ENCODE assay signal across 19 cellular contexts in the genomic region with DNA sequence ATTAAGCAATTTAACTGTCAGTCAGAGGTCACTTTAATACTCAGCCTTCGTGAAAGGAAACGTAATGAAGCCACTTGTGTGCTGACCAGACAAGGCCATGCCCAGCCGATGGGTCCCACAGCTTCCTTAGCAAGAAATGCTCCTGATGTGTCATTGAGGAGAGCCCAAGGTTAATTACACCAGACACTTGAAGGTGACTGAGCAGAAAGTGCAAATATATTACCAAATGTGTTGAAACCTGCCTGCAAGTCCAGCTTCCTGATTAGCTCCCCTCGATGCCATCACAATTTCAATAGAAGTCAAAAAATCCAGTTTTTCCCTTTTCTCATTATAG.
DNase-seq lines count a peak whose midpoint lies in the region; ATAC-seq and TF ChIP-seq lines count a peak whose summit lies in the region.
"Had no signal": no experiment of that assay in that cellular context is flagged by ENCODE, and none has a peak within 500 bp of the region (broad histone marks: within the 10 kb centered on the region; RNA-seq: fewer than 3 reads in every experiment).

No MANE protein-coding gene starts in this region.

- H3K27me3 ChIP-seq in HUES48 (ENCODE audit: control insufficient read depth, insufficient read depth, low read length): no peaks in the 10 kb centered on the region
- H3K27me3 ChIP-seq in mesenchymal stem cell (ENCODE audit: control insufficient read depth in 1 of 2, insufficient read depth in 1 of 2, low read length in 2 of 2): no peaks in the 10 kb centered on the region
- H3K27me3 ChIP-seq in stomach: no peaks in the 10 kb centered on the region
- H3K27me3 ChIP-seq: gastrocnemius medialis had no signal

- H3K4me3 ChIP-seq in HUES48 (ENCODE audit: low read depth, low read length) (no peak overlapping the region), mesenchymal stem cell (ENCODE audit: insufficient read depth in 1 of 2, low read depth in 1 of 2, low read length in 2 of 2) (peak overlapping the region in 1 of 2 experiments; percentile 22), stomach (no peak overlapping the region)
- H3K4me3 ChIP-seq: gastrocnemius medialis had no signal

- H3K36me3 Mint-ChIP-seq in brain: no peaks in the 10 kb centered on the region
- H3K36me3 Mint-ChIP-seq in activated T-cell treated with anti-CD3 and anti-CD28 coated beads, Interleukin-2, amount 50 U/mL, for 24 hours (ENCODE audit: low read depth): no peaks in the 10 kb centered on the region
- H3K36me3 Mint-ChIP-seq: CD8-positive, alpha-beta T cell had no signal

- H2AFZ ChIP-seq in mesenchymal stem cell (ENCODE audit: low read depth, low read length): no peak overlapping the region

- peak overlapping the region; percentile 80 for H3K27ac ChIP-seq in HUES48 (ENCODE audit: low read depth, low read length)
- peak overlapping the region; percentile 97 for H3K27ac ChIP-seq in mesenchymal stem cell (ENCODE audit: low read length, poor library complexity, severe bottlenecking)
- H3K27ac ChIP-seq in stomach: peak overlapping the region in 4 of 5 donors; percentile 11 to 75 (median 61)
- H3K27ac ChIP-seq: VCaP had no signal

- ATAC-seq in HG03354 (IDR thresholded peaks at IDR 0.05; ENCODE audit: poor library complexity, severe bottlenecking, unreplicated experiment): no peak
- ATAC-seq: CD8-positive, alpha-beta T cell; gastrocnemius medialis had no signal

- peak overlapping the region; percentile 29 to 50 for H2BK12ac ChIP-seq in mesenchymal stem cell (ENCODE audit: low read length in 2 of 2)

- peak overlapping the region; percentile 55 to 97 for H3K4ac ChIP-seq in mesenchymal stem cell (ENCODE audit: low read depth in 1 of 2, low read length in 2 of 2)

- no peak for TF ChIP-seq POLR2A in stomach (IDR thresholded peaks at IDR 0.05)

- H3K27me3 Mint-ChIP-seq in brain: peaks cover 5% of the 10 kb centered on the region
- H3K27me3 Mint-ChIP-seq in activated T-cell treated with anti-CD3 and anti-CD28 coated beads, Interleukin-2, amount 50 U/mL, for 24 hours: no peaks in the 10 kb centered on the region

- no peak overlapping the region for H3K14ac ChIP-seq in mesenchymal stem cell (ENCODE audit: low read length in 2 of 2)

- H2BK120ac ChIP-seq in mesenchymal stem cell (ENCODE audit: low read depth, low read length): peak overlapping the region; percentile 93

- H4K8ac ChIP-seq in mesenchymal stem cell (ENCODE audit: low read length): peak overlapping the region; percentile 74

- H2BK15ac ChIP-seq in mesenchymal stem cell (ENCODE audit: low read depth, poor library complexity, severe bottlenecking): no peak overlapping the region

- no peak overlapping the region for H3K23ac ChIP-seq in mesenchymal stem cell (ENCODE audit: low read length in 2 of 2)

- peak overlapping the region in 3 of 5 experiments; percentile 38 to 56 (median 53) for H3K4me3 Mint-ChIP-seq in brain
- no peak overlapping the region for H3K4me3 Mint-ChIP-seq in activated T-cell treated with anti-CD3 and anti-CD28 coated beads, Interleukin-2, amount 50 U/mL, for 24 hours
- H3K4me3 Mint-ChIP-seq: CD8-positive, alpha-beta T cell; IgD-negative memory B cell had no signal

- no peak overlapping the region for H3K4me2 ChIP-seq in mesenchymal stem cell (ENCODE audit: low read length, poor library complexity, severe bottlenecking)

- peak overlapping the region; percentile 65 for H2AK5ac ChIP-seq in mesenchymal stem cell (ENCODE audit: low read length, severe bottlenecking)

- H3K36me3 ChIP-seq in HUES48 (ENCODE audit: control insufficient read depth, insufficient read depth, low read length): no peaks in the 10 kb centered on the region
- no peaks in the 10 kb centered on the region for H3K36me3 ChIP-seq in mesenchymal stem cell (ENCODE audit: control insufficient read depth in 1 of 2, insufficient read depth in 2 of 2, low read depth in 1 of 2, low read length in 2 of 2)
- H3K36me3 ChIP-seq in stomach: no peaks in the 10 kb centered on the region
- H3K36me3 ChIP-seq: gastrocnemius medialis had no signal

- peaks cover 26% of the 10 kb centered on the region for H3K4me1 ChIP-seq in HUES48 (ENCODE audit: control insufficient read depth, insufficient read depth, low read length)
- peaks cover 9% of the 10 kb centered on the region for H3K4me1 ChIP-seq in mesenchymal stem cell (ENCODE audit: control insufficient read depth, insufficient read depth, low read depth, low read length)
- peaks cover 0 to 23% (median 11%) of the 10 kb centered on the region in 4 donors for H3K4me1 ChIP-seq in stomach

- H3K9me3 ChIP-seq in HUES48 (ENCODE audit: control insufficient read depth, insufficient read depth, low read length): no peaks in the 10 kb centered on the region
- no peaks in the 10 kb centered on the region for H3K9me3 ChIP-seq in mesenchymal stem cell (ENCODE audit: control insufficient read depth, low read length)
- no peaks in the 10 kb centered on the region for H3K9me3 ChIP-seq in stomach
- H3K9me3 ChIP-seq: gastrocnemius medialis had no signal

- TF ChIP-seq CTCF in brain (conservative IDR thresholded peaks at IDR 0.05) (no peak), stomach (IDR thresholded peaks at IDR 0.05) (no peak)

- H3K27ac Mint-ChIP-seq in brain: peak overlapping the region in 4 of 5 experiments; percentile 80 to 91 (median 85)
- no peak overlapping the region for H3K27ac Mint-ChIP-seq in activated T-cell treated with anti-CD3 and anti-CD28 coated beads, Interleukin-2, amount 50 U/mL, for 24 hours
- H3K27ac Mint-ChIP-seq: CD8-positive, alpha-beta T cell; IgD-negative memory B cell had no signal

- H3K18ac ChIP-seq in mesenchymal stem cell (ENCODE audit: low read depth in 1 of 2, low read length in 2 of 2): peak overlapping the region; percentile 74 to 92

- H3K9ac ChIP-seq in HUES48 (ENCODE audit: low read depth, low read length): no peak overlapping the region
- H3K9ac ChIP-seq in mesenchymal stem cell (ENCODE audit: low read length): peak overlapping the region; percentile 85

- H3K9me3 Mint-ChIP-seq in brain: peaks cover 0 to 3% (median 0%) of the 10 kb centered on the region in 5 experiments
- no peaks in the 10 kb centered on the region for H3K9me3 Mint-ChIP-seq in activated T-cell treated with anti-CD3 and anti-CD28 coated beads, Interleukin-2, amount 50 U/mL, for 24 hours
- H3K9me3 Mint-ChIP-seq: CD8-positive, alpha-beta T cell; IgD-negative memory B cell had no signal

- H3K79me1 ChIP-seq in mesenchymal stem cell (replicated peaks; ENCODE audit: low read length, poor library complexity, severe bottlenecking): no peaks in the 10 kb centered on the region

- TF ChIP-seq EP300 in stomach (IDR thresholded peaks at IDR 0.05): no peak

- intact Hi-C loops in stomach (cut with DNase I; ENCODE audit: low total_unique reads): no loop called here

- H2BK5ac ChIP-seq in mesenchymal stem cell (ENCODE audit: low read depth, low read length, poor library complexity, severe bottlenecking): peak overlapping the region; percentile 86

- 3% methylated on average over 4 of the region's 4 CpGs for WGBS in mesenchymal stem cell
- WGBS in stomach, 5 donors: 60 to 68% (median 66%) methylated on average over 4 of the region's 4 CpGs

- peaks cover 58% of the 10 kb centered on the region for H3K4me1 Mint-ChIP-seq in brain
- H3K4me1 Mint-ChIP-seq in activated T-cell treated with anti-CD3 and anti-CD28 coated beads, Interleukin-2, amount 50 U/mL, for 24 hours (ENCODE audit: low read depth): peaks cover 22% of the 10 kb centered on the region

- DNase-seq in mesenchymal stem cell (no peak), stomach (no peak), superior temporal gyrus (ENCODE audit: extremely low spot score) (no peak)
- DNase-seq in activated T-cell treated with anti-CD3 and anti-CD28 coated beads, Interleukin-2, amount 50 U/mL, for 48 hours: no peak
- DNase-seq in activated T-cell treated with anti-CD3 and anti-CD28 coated beads, Interleukin-2, amount 50 U/mL, for 24 hours: no peak
- DNase-seq: CD8-positive, alpha-beta T cell; gastrocnemius medialis; GDM1; NCI-H1436 treated with DMSO at 0.1 percent for 48 hours; NCI-H510A treated with DMSO at 0.1 percent for 48 hours; occipital lobe; SHP77 treated with DMSO at 0.1 percent for 48 hours; stimulated activated CD4-positive, alpha-beta T cell treated with anti-CD3 and anti-CD28 coated beads, Interleukin-2, amount 100 ng/mL, for 48 hours; stimulated activated naive CD4-positive, alpha-beta T cell treated with Interleukin-2 at 50 U/mL for 16 hours had no signal

- peak overlapping the region; percentile 71 for H4K91ac ChIP-seq in mesenchymal stem cell (ENCODE audit: low read length)
